ENCODE assay signal across 8 cellular contexts in genomic region chr15:81480645-81481053, GRCh38.
DNase-seq lines count a peak whose midpoint lies in the region; ATAC-seq and TF ChIP-seq lines count a peak whose summit lies in the region.

No MANE protein-coding gene starts in this region.

- no peak for DNase-seq in AG04449 (ENCODE audit: low read depth, low spot score)
- DNase-seq in GM10266 (ENCODE audit: extremely low spot score) = peak; percentile 22
- DNase-seq in NAMALWA (ENCODE audit: low spot score) = peak; percentile 78
- peak; percentile 54 to 71 for DNase-seq in SJSA1 (ENCODE audit: low read depth in 1 of 2, low spot score in 2 of 2)
- peak in 2 of 10 donors; percentile 32 to 48 for DNase-seq in dorsolateral prefrontal cortex
- DNase-seq in lung (ENCODE audit: low spot score) = no peak
- DNase-seq in uterus = peak; percentile 17 to 33

- H3K9me3 ChIP-seq in SJSA1 (replicated peaks) (no peaks in the 10 kb centered on the region), lung (ENCODE audit: control insufficient read depth in 2 of 2, insufficient read depth in 1 of 2, low read length in 1 of 2) (no peaks in the 10 kb centered on the region), uterus (no peaks in the 10 kb centered on the region)

- intact Hi-C loops in dorsolateral prefrontal cortex (cut with DNase I) (loop anchor here (2.0 to 5.0 kb wide), 2 partner anchors 566 to 717 kb away; partner anchors contain the start of gene MEX3B (in 1 of the 2)), uterus (cut with DNase I; ENCODE audit: low total_unique reads) (no loop called here)

- H3K27me3 ChIP-seq in SJSA1 (replicated peaks) (no peaks in the 10 kb centered on the region), dorsolateral prefrontal cortex (no peaks in the 10 kb centered on the region), lung (ENCODE audit: control insufficient read depth, insufficient read depth) (no peaks in the 10 kb centered on the region), uterus (no peaks in the 10 kb centered on the region)

- no peak for TF ChIP-seq POLR2A in uterus (IDR thresholded peaks at IDR 0.05)

- ATAC-seq in lung (ENCODE audit: insufficient read depth, low FRiP score) (peak; percentile 62), GM18867 (IDR thresholded peaks at IDR 0.05; ENCODE audit: unreplicated experiment) (no peak)

- H3K36me3 ChIP-seq in SJSA1 (no peaks in the 10 kb centered on the region), lung (ENCODE audit: control insufficient read depth in 2 of 2, insufficient read depth in 2 of 2, low read length in 2 of 2) (no peaks in the 10 kb centered on the region), uterus (no peaks in the 10 kb centered on the region)

- CTCF ChIA-PET in AG04449 (lab: Yijun Ruan, JAX) = interaction anchor here (0.6 to 2.9 kb wide), 30 partner anchors 9 to 736 kb away, joined by 3 to 25 read pairs (median 4); no protein-coding TSS in a partner anchor

- POLR2A ChIA-PET in AG04449 (lab: Yijun Ruan, JAX) = no interaction called here

- 41 to 49% methylated on average over 7 of the region's 7 CpGs for WGBS in lung, 2 donors

- H3K4me3 ChIP-seq in AG04449 (ENCODE audit: low read depth, low read length) (peak overlapping the region; percentile 29), SJSA1 (no peak overlapping the region), dorsolateral prefrontal cortex (peak overlapping the region in 21 of 59 donors; percentile 11 to 53 (median 27)), lung (no peak overlapping the region), uterus (no peak overlapping the region)

- H3K27ac ChIP-seq in SJSA1 (no peak overlapping the region), dorsolateral prefrontal cortex (peak overlapping the region in 1 of 59 donors; percentile 46), lung (ENCODE audit: low read depth in 1 of 2, low read length in 1 of 2) (no peak overlapping the region), uterus (no peak overlapping the region)

- peak; percentile 30 for TF ChIP-seq CTCF in AG04449 (IDR thresholded peaks at IDR 0.05; ENCODE audit: insufficient read depth, low read length, missing control alignments)
- TF ChIP-seq CTCF in GM10266 (IDR thresholded peaks at IDR 0.05; ENCODE audit: control insufficient read depth, insufficient read depth, low read depth, missing control alignments) = peak; percentile 65
- TF ChIP-seq CTCF in dorsolateral prefrontal cortex (IDR thresholded peaks at IDR 0.05 in 54 of 56, conservative IDR thresholded peaks at IDR 0.05 in 2 of 56; ENCODE audit: low read depth in 1 of 56, partially characterized antibody in 56 of 56) = peak; percentile 81 to 100 (median 93)
- peak; percentile 83 for TF ChIP-seq CTCF in lung (IDR thresholded peaks at IDR 0.05; ENCODE audit: control extremely low read depth, extremely low read depth)
- TF ChIP-seq CTCF in uterus (IDR thresholded peaks at IDR 0.05) = peak; percentile 78 to 89 (median 85)

- H3K4me1 ChIP-seq in SJSA1 (replicated peaks) (peaks cover 57% of the 10 kb centered on the region), lung (ENCODE audit: control insufficient read depth in 2 of 2, insufficient read depth in 2 of 2, low read length in 2 of 2) (no peaks in the 10 kb centered on the region), uterus (no peaks in the 10 kb centered on the region)

Comparison
In these comparisons a context has a peak if more than half of its experiments do, and no peak if none do; other contexts are left out.
1. DNase-seq: peak in GM10266 (single experiment), NAMALWA (single experiment), SJSA1 (2 of 2) and uterus (2 of 2); none in AG04449 (single experiment) and lung (single experiment).
2. CTCF ChIP-seq: peak in every context shown above with its lines; median percentile 93 in dorsolateral prefrontal cortex; 85 in uterus; 83 in lung; 65 in GM10266; 30 in AG04449.